In genomic region chr20:4195499-4195898, GRCh38 we compare ENCODE assay signal across 7 cellular contexts. TPM values are rescaled to one million over a fixed set of nuclear protein-coding genes. Genes with fewer than 3 reads are reported as not detected.
DNase-seq lines count a peak whose midpoint lies in the region; ATAC-seq and TF ChIP-seq lines count a peak whose summit lies in the region.

No MANE protein-coding gene starts in this region.

- no peak overlapping the region for H3K4me3 ChIP-seq in PC-3 (ENCODE audit: low read length)
- no peak overlapping the region for H3K4me3 ChIP-seq in fibroblast of lung (replicated peaks in 1 of 4; ENCODE audit: control extremely low read depth in 1 of 4, insufficient read depth in 1 of 4, low read depth in 3 of 4, low read length in 4 of 4)
- H3K4me3 ChIP-seq in trophoblast cell (ENCODE audit: low read depth, low read length): no peak overlapping the region

- DNase-seq in GM13977 (ENCODE audit: low spot score) (no peak), PC-3 (peak; percentile 60), fibroblast of lung (ENCODE audit: low read depth in 2 of 2) (peak in 1 of 2 donors; percentile 29), trophoblast cell (no peak)

- H3F3A ChIP-seq in PC-3 (ENCODE audit: low read length, unreplicated experiment): peaks cover 5% of the 10 kb centered on the region

- H2AFZ ChIP-seq in PC-3 (ENCODE audit: low read length) (no peak overlapping the region), fibroblast of lung (ENCODE audit: low read length) (no peak overlapping the region), trophoblast cell (ENCODE audit: insufficient read depth, low read length, poor library complexity) (no peak overlapping the region)

- no peaks in the 10 kb centered on the region for H3K9me2 ChIP-seq in PC-3 (replicated peaks; ENCODE audit: low read length)

- no peak overlapping the region for H2BK120ac ChIP-seq in trophoblast cell (ENCODE audit: insufficient read depth, low read length, poor library complexity)

- H3K23ac ChIP-seq in trophoblast cell (ENCODE audit: low read length): no peak overlapping the region

- WGBS in trophoblast cell (ENCODE audit: extremely low coverage, insufficient coverage, insufficient read length): no CpG with 5 or more reads among the region's 7 CpGs

- no peak overlapping the region for H4K8ac ChIP-seq in trophoblast cell (ENCODE audit: low read depth, low read length)

- no peak overlapping the region for H3K27ac ChIP-seq in PC-3 (ENCODE audit: low read length)
- no peak overlapping the region for H3K27ac ChIP-seq in fibroblast of lung (ENCODE audit: insufficient read depth, low read length)
- no peak overlapping the region for H3K27ac ChIP-seq in trophoblast cell (ENCODE audit: low read depth, low read length)

- H3K27me3 ChIP-seq in PC-3 (ENCODE audit: low read length) (no peaks in the 10 kb centered on the region), fibroblast of lung (ENCODE audit: control insufficient read depth, insufficient read depth, low read length) (no peaks in the 10 kb centered on the region), trophoblast cell (ENCODE audit: insufficient read depth, low read length) (no peaks in the 10 kb centered on the region)

- peak; percentile 69 for ATAC-seq in PC-3
- no peak for ATAC-seq in GM18907 (IDR thresholded peaks at IDR 0.05; ENCODE audit: unreplicated experiment)
- ATAC-seq in GM21360 (IDR thresholded peaks at IDR 0.05; ENCODE audit: unreplicated experiment): no peak
- no peak for ATAC-seq in GM21619 (IDR thresholded peaks at IDR 0.05; ENCODE audit: unreplicated experiment)

- CTCF ChIA-PET in PC-3 (lab: Charles Lee): interaction anchor here (0.6 to 1.0 kb wide), 3 partner anchors 79 to 399 kb away, joined by 3 read pairs; no protein-coding TSS in a partner anchor

- no peak overlapping the region for H2BK12ac ChIP-seq in trophoblast cell (ENCODE audit: low read length)

- H3K79me1 ChIP-seq in trophoblast cell (ENCODE audit: low read length): no peaks in the 10 kb centered on the region

- POLR2A ChIA-PET in PC-3 (lab: Charles Lee; ENCODE audit: unreplicated experiment): interaction anchor here (0.7 kb wide), 1 partner anchor 1142 kb away, joined by 4 read pairs; no protein-coding TSS in a partner anchor

- no peak overlapping the region for H2AK5ac ChIP-seq in trophoblast cell (ENCODE audit: low read length)

- H3K9ac ChIP-seq in PC-3 (ENCODE audit: low read length) (no peak overlapping the region), fibroblast of lung (ENCODE audit: insufficient read depth, low read length) (no peak overlapping the region), trophoblast cell (ENCODE audit: low read length) (peak overlapping the region; percentile 56)

- H3K79me2 ChIP-seq in PC-3 (ENCODE audit: low read length): no peaks in the 10 kb centered on the region
- H3K79me2 ChIP-seq in fibroblast of lung (ENCODE audit: control insufficient read depth, insufficient read depth, low read length): no peaks in the 10 kb centered on the region
- H3K79me2 ChIP-seq in trophoblast cell (ENCODE audit: control insufficient read depth, insufficient read depth, low read length, poor library complexity): no peaks in the 10 kb centered on the region

- no peaks in the 10 kb centered on the region for H4K20me1 ChIP-seq in PC-3 (ENCODE audit: low read length)
- no peaks in the 10 kb centered on the region for H4K20me1 ChIP-seq in fibroblast of lung (ENCODE audit: control insufficient read depth, extremely low read depth, insufficient read depth, low read length)

- in situ Hi-C loops in GM13977 (cut with MboI; ENCODE audit: low pct_unique_long_range_greater_than_20kb, low sequenced_read_pairs, unreplicated experiment): no loop called here

- TF ChIP-seq CTCF in GM13977 (IDR thresholded peaks at IDR 0.05; ENCODE audit: extremely low read depth, insufficient read depth, missing control alignments): peak; percentile 14
- TF ChIP-seq CTCF in PC-3 (conservative IDR thresholded peaks at IDR 0.05; ENCODE audit: low read depth, low read length): peak; percentile 89
- peak; percentile 48 to 59 for TF ChIP-seq CTCF in fibroblast of lung (conservative IDR thresholded peaks at IDR 0.05 in 1 of 2, IDR thresholded peaks at IDR 0.05 in 1 of 2; ENCODE audit: low read depth in 1 of 2, low read length in 2 of 2)

- BruUV-seq in PC-3 (replicated peaks; lab: Mats Ljungman, UMichigan): no TSS peak

- no peak overlapping the region for H4K12ac ChIP-seq in trophoblast cell (ENCODE audit: low read depth, low read length)

- H3K4me2 ChIP-seq in PC-3 (ENCODE audit: low read length) (peak overlapping the region; percentile 4; the same call in 1 of the 2 replicates), fibroblast of lung (ENCODE audit: extremely low read depth, insufficient read depth, low read length) (no peak overlapping the region), trophoblast cell (ENCODE audit: low read length) (no peak overlapping the region)

- H3K9me3 ChIP-seq in PC-3 (ENCODE audit: low read length): no peaks in the 10 kb centered on the region
- H3K9me3 ChIP-seq in fibroblast of lung (ENCODE audit: control insufficient read depth, insufficient read depth, low read depth, low read length): no peaks in the 10 kb centered on the region
- H3K9me3 ChIP-seq in trophoblast cell (ENCODE audit: insufficient read depth, low read depth, low read length): peaks cover 2% of the 10 kb centered on the region

- intact Hi-C loops in PC-3 (cut with micrococcal nuclease): loop anchor here (2.0 kb wide), 1 partner anchor 87 kb away; no protein-coding TSS in a partner anchor

- no peak overlapping the region for H3K18ac ChIP-seq in trophoblast cell (ENCODE audit: low read length)

- H3K4me1 ChIP-seq in PC-3 (ENCODE audit: insufficient read depth, low read length) (peaks cover 33% of the 10 kb centered on the region), fibroblast of lung (ENCODE audit: control insufficient read depth, extremely low read depth, insufficient read depth, low read length) (no peaks in the 10 kb centered on the region), trophoblast cell (ENCODE audit: control insufficient read depth in 1 of 2, insufficient read depth in 2 of 2, low read length in 2 of 2) (no peaks in the 10 kb centered on the region)

- H4K91ac ChIP-seq in trophoblast cell (ENCODE audit: low read depth, low read length): no peak overlapping the region

- H3K4ac ChIP-seq in trophoblast cell (ENCODE audit: low read depth, low read length): no peak overlapping the region

- H3K36me3 ChIP-seq in PC-3 (ENCODE audit: low read depth, low read length) (no peaks in the 10 kb centered on the region), fibroblast of lung (ENCODE audit: control insufficient read depth, insufficient read depth, low read length) (no peaks in the 10 kb centered on the region), trophoblast cell (ENCODE audit: control insufficient read depth in 1 of 2, insufficient read depth in 2 of 2, low read length in 2 of 2) (no peaks in the 10 kb centered on the region)

- no peak overlapping the region for H2BK5ac ChIP-seq in trophoblast cell (ENCODE audit: low read depth, low read length, poor library complexity)

- no peak overlapping the region for H3K14ac ChIP-seq in trophoblast cell (ENCODE audit: low read length)

RNA-seq across cellular contexts. Expression of gene SMOX, which starts 46.9 kb away (rescaled TPM):
- total RNA-seq in PC-3 (2014; rRNA removed) (59.3 and 82.4 TPM in 2 replicates), fibroblast of lung (9.2 and 11.9 TPM in 2 replicates)
- 2.5 and 3.0 TPM in 2 replicates for polyA plus RNA-seq in fibroblast of lung
- polyA plus RNA-seq in fibroblast of lung (2012): 7.2 and 11.8 TPM in 2 replicates
- polyA minus RNA-seq in fibroblast of lung (ENCODE audit: low replicate concordance): 4.9 and 8.8 TPM in 2 replicates
- 33.1 and 36.6 TPM in 2 replicates for polyA plus RNA-seq in trophoblast cell (2013)

RNA-seq across cellular contexts. Expression of gene ADRA1D, which starts 53.6 kb away (rescaled TPM):
- total RNA-seq in PC-3 (2014; rRNA removed) (4.2 and 4.8 TPM in 2 replicates), fibroblast of lung (0.26 and 0.83 TPM in 2 replicates)
- 1.4 and 12.9 TPM in 2 replicates for polyA plus RNA-seq in fibroblast of lung
- polyA plus RNA-seq in fibroblast of lung (2012): 3.3 and 29.8 TPM in 2 replicates
- polyA minus RNA-seq in fibroblast of lung (ENCODE audit: low replicate concordance): 5.1 and 27.9 TPM in 2 replicates
- 0.48 and 0.53 TPM in 2 replicates for polyA plus RNA-seq in trophoblast cell (2013)

Comparison
In these comparisons a context has a peak if more than half of its experiments do, and no peak if none do; other contexts are left out.
1. CTCF ChIP-seq: peak in every context shown above with its lines; median percentile 89 in PC-3; 54 in fibroblast of lung; 14 in GM13977.